In genomic region chr1:192445849-192446489, GRCh38 we compare ENCODE assay signal across 8 cellular contexts.
DNase-seq lines count a peak whose midpoint lies in the region; ATAC-seq, FAIRE-seq and TF ChIP-seq lines count a peak whose summit lies in the region.

No MANE protein-coding gene starts in this region.

- H2AFZ ChIP-seq in astrocyte (ENCODE audit: low read depth, low read length) = no peak overlapping the region

- no peak overlapping the region for H3K27ac ChIP-seq in CD4-positive, alpha-beta memory T cell (ENCODE audit: low read depth, low read length)
- no peak overlapping the region for H3K27ac ChIP-seq in astrocyte (ENCODE audit: low read depth, low read length)

- no peak overlapping the region for H3K4me3 Mint-ChIP-seq in CD4-positive, alpha-beta memory T cell
- H3K4me3 Mint-ChIP-seq in astrocyte (ENCODE audit: unreplicated experiment) = no peak overlapping the region

- H3K79me2 ChIP-seq in astrocyte (ENCODE audit: insufficient read depth, low read length) = no peaks in the 10 kb centered on the region

- no peaks in the 10 kb centered on the region for H3K4me1 ChIP-seq in CD4-positive, alpha-beta memory T cell (ENCODE audit: insufficient read depth, low read length)
- H3K4me1 ChIP-seq in astrocyte (ENCODE audit: insufficient read depth, low read length) = peaks cover 13% of the 10 kb centered on the region

- H3K27ac Mint-ChIP-seq in CD4-positive, alpha-beta memory T cell = no peak overlapping the region
- H3K27ac Mint-ChIP-seq in astrocyte (ENCODE audit: unreplicated experiment) = peak overlapping the region; percentile 51

- H3K4me1 Mint-ChIP-seq in CD4-positive, alpha-beta memory T cell = no peaks in the 10 kb centered on the region
- peaks cover 20% of the 10 kb centered on the region for H3K4me1 Mint-ChIP-seq in astrocyte (ENCODE audit: low read depth, unreplicated experiment)

- CTCF ChIA-PET in CD4-positive, alpha-beta memory T cell (lab: Charles Lee; ENCODE audit: partially characterized antibody) = interaction anchor here (0.6 to 1.7 kb wide), 5 partner anchors 9 to 134 kb away, joined by 3 read pairs; no protein-coding TSS in a partner anchor

- POLR2A ChIA-PET in CD4-positive, alpha-beta memory T cell (lab: Charles Lee; ENCODE audit: partially characterized antibody) = no interaction called here

- no peak overlapping the region for H3K4me3 ChIP-seq in CD4-positive, alpha-beta memory T cell (ENCODE audit: low read length in 2 of 2)
- H3K4me3 ChIP-seq in astrocyte (ENCODE audit: insufficient read depth, low read depth, low read length) = no peak overlapping the region

- H3K9ac ChIP-seq in astrocyte (ENCODE audit: low read length) = no peak overlapping the region

- H3K27me3 ChIP-seq in CD4-positive, alpha-beta memory T cell (ENCODE audit: insufficient read depth, low read length) = peaks cover 5% of the 10 kb centered on the region
- no peaks in the 10 kb centered on the region for H3K27me3 ChIP-seq in astrocyte (ENCODE audit: insufficient read depth, low read length)

- no peaks in the 10 kb centered on the region for H3K36me3 ChIP-seq in CD4-positive, alpha-beta memory T cell (ENCODE audit: insufficient read depth, low read length)
- H3K36me3 ChIP-seq in astrocyte (ENCODE audit: insufficient read depth, low read length) = no peaks in the 10 kb centered on the region

- no peak overlapping the region for H3K4me2 ChIP-seq in astrocyte (ENCODE audit: low read length)

- H3K9me3 Mint-ChIP-seq in CD4-positive, alpha-beta memory T cell = no peaks in the 10 kb centered on the region
- no peaks in the 10 kb centered on the region for H3K9me3 Mint-ChIP-seq in astrocyte (ENCODE audit: unreplicated experiment)

- ATAC-seq in GM19452 (IDR thresholded peaks at IDR 0.05; ENCODE audit: unreplicated experiment) = peak; percentile 78
- no peak for ATAC-seq in GM19328 (IDR thresholded peaks at IDR 0.05; ENCODE audit: unreplicated experiment)

- intact Hi-C loops in CD4-positive, alpha-beta memory T cell (cut with micrococcal nuclease) = no loop called here

- peaks cover 4 to 14% of the 10 kb centered on the region in 2 donors for H3K27me3 Mint-ChIP-seq in CD4-positive, alpha-beta memory T cell
- no peaks in the 10 kb centered on the region for H3K27me3 Mint-ChIP-seq in astrocyte (ENCODE audit: low read depth, unreplicated experiment)

- peak in 4 of 5 donors; percentile 37 to 51 (median 46) for DNase-seq in CD4-positive, alpha-beta memory T cell
- DNase-seq in KG1 (lab: John Stamatoyannopoulos, UW) (peak; percentile 12), SKM-1 treated with dmso at 0.1 percent for 144 hours (lab: John Stamatoyannopoulos, UW; ENCODE audit: unreplicated experiment) (peak; percentile 51), astrocyte (ENCODE audit: low read depth) (peak; percentile 30), kidney tubule cell (ENCODE audit: low spot score) (peak; percentile 50)
- DNase-seq in stimulated activated CD4-positive, alpha-beta T cell treated with anti-CD3 and anti-CD28 coated beads, Interleukin-4, amount 100 ng/mL, for 4 hours = peak; percentile 4 to 30

- no peaks in the 10 kb centered on the region for H4K20me1 ChIP-seq in astrocyte (ENCODE audit: insufficient read depth, low read length)

- H3K9me3 ChIP-seq in CD4-positive, alpha-beta memory T cell (ENCODE audit: control insufficient read depth in 1 of 2, low read length in 2 of 2) = no peaks in the 10 kb centered on the region
- H3K9me3 ChIP-seq in astrocyte (ENCODE audit: insufficient read depth, low read depth, low read length) = no peaks in the 10 kb centered on the region

- peak; percentile 70 for TF ChIP-seq CTCF in astrocyte (IDR thresholded peaks at IDR 0.05; ENCODE audit: insufficient read depth, low read depth, low read length)

- FAIRE-seq in astrocyte (lab: Jason Lieb, UNC) = no peak

- no peaks in the 10 kb centered on the region for H3K36me3 Mint-ChIP-seq in CD4-positive, alpha-beta memory T cell
- no peaks in the 10 kb centered on the region for H3K36me3 Mint-ChIP-seq in astrocyte (ENCODE audit: low read depth, unreplicated experiment)
